ENCODE assay signal across 14 cellular contexts in genomic region chr13:98676239-98676638, GRCh38.
"Had no signal": no experiment of that assay in that cellular context is flagged by ENCODE, and none has a peak within 500 bp of the region (broad histone marks: within the 10 kb centered on the region; RNA-seq: fewer than 3 reads in every experiment).

No MANE protein-coding gene starts in this region.

- H3K9me3 Mint-ChIP-seq: activated naive CD4-positive, alpha-beta T cell treated with anti-CD3 and anti-CD28 coated beads, Interleukin-2, amount 50 U/mL, for 72 hours; endodermal cell; naive thymus-derived CD4-positive, alpha-beta T cell; stimulated activated naive B cell treated with anti-CD40 and anti-IgM and Interleukin-4, amounts not matched to agents 10 μg/mL and 1 μg/mL and 100 μg/mL, for 72 hours had no signal

- H3K36me3 Mint-ChIP-seq: activated naive CD4-positive, alpha-beta T cell treated with anti-CD3 and anti-CD28 coated beads, Interleukin-2, amount 50 U/mL, for 72 hours; brain; naive thymus-derived CD4-positive, alpha-beta T cell; stimulated activated naive B cell treated with anti-CD40 and anti-IgM and Interleukin-4, amounts not matched to agents 10 μg/mL and 1 μg/mL and 100 μg/mL, for 72 hours had no signal

- H3K27ac Mint-ChIP-seq: activated naive CD4-positive, alpha-beta T cell treated with anti-CD3 and anti-CD28 coated beads, Interleukin-2, amount 50 U/mL, for 72 hours; endodermal cell; naive thymus-derived CD4-positive, alpha-beta T cell; stimulated activated naive B cell treated with anti-CD40 and anti-IgM and Interleukin-4, amounts not matched to agents 10 μg/mL and 1 μg/mL and 100 μg/mL, for 72 hours had no signal

- H3K27me3 Mint-ChIP-seq: brain had no signal

- DNase-seq: activated CD4-positive, alpha-beta T cell treated with anti-CD3 and anti-CD28 coated beads for 1 hour; activated gamma-delta T cell treated with Interleukin-2 at 50 U/mL for 16 hours; central memory CD4-positive, alpha-beta T cell; colonic mucosa; endodermal cell; erythroblast; mesenchymal stem cell; naive thymus-derived CD4-positive, alpha-beta T cell; sigmoid colon; stimulated activated naive B cell treated with anti-CD40 and anti-IgM and Interleukin-4, amounts not matched to agents 10 μg/mL and 1 μg/mL and 100 μg/mL, for 72 hours; WERI-Rb-1 had no signal

- H3K4me3 Mint-ChIP-seq: brain; endodermal cell; naive thymus-derived CD4-positive, alpha-beta T cell; stimulated activated naive B cell treated with anti-CD40 and anti-IgM and Interleukin-4, amounts not matched to agents 10 μg/mL and 1 μg/mL and 100 μg/mL, for 72 hours had no signal

- H3K4me3 ChIP-seq: colonic mucosa, sigmoid colon had no signal

- H3K4me1 ChIP-seq: colonic mucosa, parathyroid adenoma had no signal

- H2AFZ ChIP-seq: parathyroid adenoma had no signal

- ATAC-seq: activated naive CD4-positive, alpha-beta T cell treated with anti-CD3 and anti-CD28 coated beads, Interleukin-2, amount 50 U/mL, for 72 hours; naive thymus-derived CD4-positive, alpha-beta T cell; stimulated activated naive B cell treated with anti-CD40 and anti-IgM and Interleukin-4, amounts not matched to agents 10 μg/mL and 1 μg/mL and 100 μg/mL, for 72 hours had no signal

- H3K27me3 ChIP-seq: colonic mucosa, sigmoid colon had no signal

- H3K9me3 ChIP-seq: colonic mucosa, sigmoid colon had no signal

- H3K79me2 ChIP-seq: parathyroid adenoma had no signal

- H3K27ac ChIP-seq: colonic mucosa, parathyroid adenoma, WERI-Rb-1 had no signal

- H3K36me3 ChIP-seq: colonic mucosa, sigmoid colon, WERI-Rb-1 had no signal

- H3K9ac ChIP-seq: parathyroid adenoma had no signal

- H3K4me1 Mint-ChIP-seq: endodermal cell had no signal
